In the genomic region with DNA sequence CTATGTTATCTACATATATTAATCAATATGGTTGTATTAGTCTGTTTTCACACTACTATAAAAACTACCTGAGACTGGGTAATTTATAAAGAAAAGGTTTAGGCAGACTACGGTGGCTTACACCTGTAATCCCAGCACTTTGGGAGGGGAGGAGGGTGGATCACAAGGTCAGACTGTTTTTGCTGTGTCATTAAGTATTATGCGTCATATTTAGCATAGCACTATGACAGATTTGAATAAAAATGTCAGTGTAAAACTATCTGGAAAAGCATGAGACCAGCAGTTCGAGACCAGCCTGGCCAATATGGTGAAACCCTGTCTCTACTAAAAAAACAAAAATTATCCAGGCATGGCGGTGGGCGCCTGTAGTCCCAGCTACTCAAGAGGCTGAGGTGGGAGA, we compare ENCODE assay signal across 30 cellular contexts.
"Had no signal": no experiment of that assay in that cellular context is flagged by ENCODE, and none has a peak within 500 bp of the region (broad histone marks: within the 10 kb centered on the region; RNA-seq: fewer than 3 reads in every experiment).

No MANE protein-coding gene starts in this region.

- H3K27ac Mint-ChIP-seq: dendritic cell treated with granulocyte-macrophage colony-stimulating factor and Interleukin-4, amounts not matched to agents 40 ng/mL and 50 ng/mL, for 4 days; effector memory CD8-positive, alpha-beta T cell; endodermal cell had no signal

- H3K27me3 ChIP-seq: colonic mucosa, dorsolateral prefrontal cortex, esophagus muscularis mucosa, esophagus squamous epithelium, gastrocnemius medialis, gastroesophageal sphincter, heart left ventricle, heart right ventricle, hepatocyte had no signal

- H3K27ac ChIP-seq: colonic mucosa, coronary artery, dorsolateral prefrontal cortex, epithelial cell of prostate, esophagus muscularis mucosa, esophagus squamous epithelium, foreskin keratinocyte, gastrocnemius medialis, gastroesophageal sphincter, heart left ventricle, heart right ventricle, hepatocyte had no signal

- H2AFZ ChIP-seq: hepatocyte had no signal

- H3K9me3 ChIP-seq: colonic mucosa, esophagus squamous epithelium, gastrocnemius medialis, gastroesophageal sphincter, heart left ventricle had no signal

- H3K4me1 ChIP-seq: colonic mucosa, esophagus muscularis mucosa, esophagus squamous epithelium, foreskin keratinocyte, gastrocnemius medialis, gastroesophageal sphincter, heart right ventricle had no signal

- H3K4me2 ChIP-seq: hepatocyte had no signal

- ATAC-seq: effector memory CD8-positive, alpha-beta T cell; esophagus mucosa; foreskin keratinocyte; gastrocnemius medialis; gastroesophageal sphincter; heart left ventricle; heart right ventricle had no signal

- H3K4me3 ChIP-seq: colonic mucosa, coronary artery, dorsolateral prefrontal cortex, esophagus muscularis mucosa, esophagus squamous epithelium, gastrocnemius medialis, gastroesophageal sphincter, heart left ventricle, heart right ventricle, hepatocyte had no signal

- H3K9me3 Mint-ChIP-seq: endodermal cell had no signal

- DNase-seq: colonic mucosa; cortex of kidney; dermis blood vessel endothelial cell; dorsolateral prefrontal cortex; effector CD4-positive, alpha-beta T cell; effector CD8-positive, alpha-beta T cell; effector memory CD4-positive, alpha-beta T cell; effector memory CD8-positive, alpha-beta T cell; endodermal cell; erythroblast; esophagus squamous epithelium; foreskin fibroblast; foreskin keratinocyte; foreskin melanocyte; gastrocnemius medialis; glutamatergic neuron; head of caudate nucleus; heart left ventricle; heart right ventricle had no signal

- H3K79me2 ChIP-seq: hepatocyte had no signal

- H3K27me3 Mint-ChIP-seq: dendritic cell treated with granulocyte-macrophage colony-stimulating factor and Interleukin-4, amounts not matched to agents 40 ng/mL and 50 ng/mL, for 4 days; effector memory CD8-positive, alpha-beta T cell had no signal

- H3K36me3 ChIP-seq: colonic mucosa, esophagus muscularis mucosa, esophagus squamous epithelium, gastrocnemius medialis, gastroesophageal sphincter, heart left ventricle, heart right ventricle had no signal

- H3K4me3 Mint-ChIP-seq: dendritic cell treated with granulocyte-macrophage colony-stimulating factor and Interleukin-4, amounts not matched to agents 40 ng/mL and 50 ng/mL, for 4 days; effector memory CD8-positive, alpha-beta T cell; endodermal cell had no signal

- FAIRE-seq: colon, endometrium, endothelial cell of umbilical vein, frontal cortex had no signal
